In the genomic region with DNA sequence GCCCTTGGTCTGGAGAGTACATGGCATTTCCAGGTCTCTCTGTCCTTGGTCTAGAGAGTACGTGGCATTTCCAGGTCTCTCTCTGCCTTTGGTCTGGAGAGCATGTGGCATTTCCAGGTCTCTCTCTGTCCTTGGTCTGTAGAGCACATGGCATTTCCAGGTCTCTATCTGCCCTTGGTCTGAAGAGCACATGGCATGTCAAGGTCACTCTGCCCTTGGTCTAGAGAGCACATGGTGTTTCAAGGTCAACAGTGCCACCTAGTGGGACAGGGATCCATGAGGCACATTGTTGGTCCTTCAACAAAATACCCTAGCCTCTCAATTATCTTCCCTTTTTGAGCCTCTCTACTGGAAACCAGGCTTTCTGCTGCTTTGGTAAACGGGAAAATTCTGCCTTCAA, we compare ENCODE assay signal across 1 cellular context.
TF ChIP-seq lines count a peak whose summit lies in the region.

No MANE protein-coding gene starts in this region.

TF ChIP-seq in HepG2, 621 proteins besides CTCF, POLR2A, EP300 and RAD21 (continued from another document):
- TF ChIP-seq, protein P1, sequence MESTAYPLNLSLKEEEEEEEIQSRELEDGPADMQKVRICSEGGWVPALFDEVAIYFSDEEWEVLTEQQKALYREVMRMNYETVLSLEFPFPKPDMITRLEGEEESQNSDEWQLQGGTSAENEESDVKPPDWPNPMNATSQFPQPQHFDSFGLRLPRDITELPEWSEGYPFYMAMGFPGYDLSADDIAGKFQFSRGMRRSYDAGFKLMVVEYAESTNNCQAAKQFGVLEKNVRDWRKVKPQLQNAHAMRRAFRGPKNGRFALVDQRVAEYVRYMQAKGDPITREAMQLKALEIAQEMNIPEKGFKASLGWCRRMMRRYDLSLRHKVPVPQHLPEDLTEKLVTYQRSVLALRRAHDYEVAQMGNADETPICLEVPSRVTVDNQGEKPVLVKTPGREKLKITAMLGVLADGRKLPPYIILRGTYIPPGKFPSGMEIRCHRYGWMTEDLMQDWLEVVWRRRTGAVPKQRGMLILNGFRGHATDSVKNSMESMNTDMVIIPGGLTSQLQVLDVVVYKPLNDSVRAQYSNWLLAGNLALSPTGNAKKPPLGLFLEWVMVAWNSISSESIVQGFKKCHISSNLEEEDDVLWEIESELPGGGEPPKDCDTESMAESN (CRISPR knock-in tag; conservative IDR thresholded peaks at IDR 0.05): peak; percentile 64; the same call in 1 of the 2 replicates
- peak; percentile 71 for TF ChIP-seq YEATS4 (CRISPR knock-in tag; IDR thresholded peaks at IDR 0.05; ENCODE audit: borderline replicate concordance)
- TF ChIP-seq SALL1 (CRISPR knock-in tag; IDR thresholded peaks at IDR 0.05): peak; percentile 93
- TF ChIP-seq GATAD1 (CRISPR knock-in tag; IDR thresholded peaks at IDR 0.05): 0 out of 2 replicates have a peak, but pooled peaks have one; percentile 41
- TF ChIP-seq EHMT2 (IDR thresholded peaks at IDR 0.05; ENCODE audit: borderline replicate concordance, low read depth, low read length): no peak; the same call in 1 of the 2 replicates
- peak; percentile 38; the same call in 1 of the 2 replicates for TF ChIP-seq IRF2 (CRISPR knock-in tag; IDR thresholded peaks at IDR 0.05)
- TF ChIP-seq POLR2AphosphoS5 (IDR thresholded peaks at IDR 0.05; ENCODE audit: low read depth, low read length): no peak
- peak; percentile 48; the same call in 1 of the 2 replicates for TF ChIP-seq SMAD1 (CRISPR knock-in tag; IDR thresholded peaks at IDR 0.05; ENCODE audit: borderline replicate concordance, low read depth)
- TF ChIP-seq ZSCAN21 (CRISPR knock-in tag; IDR thresholded peaks at IDR 0.05; ENCODE audit: borderline replicate concordance): peak; percentile 42; the same call in 1 of the 2 replicates
- no peak for TF ChIP-seq HOXA9 (CRISPR knock-in tag; IDR thresholded peaks at IDR 0.05; ENCODE audit: borderline replicate concordance)
- TF ChIP-seq ATF2 (CRISPR knock-in tag; IDR thresholded peaks at IDR 0.05): peak; percentile 64; the same call in 1 of the 2 replicates
- TF ChIP-seq, protein P2, sequence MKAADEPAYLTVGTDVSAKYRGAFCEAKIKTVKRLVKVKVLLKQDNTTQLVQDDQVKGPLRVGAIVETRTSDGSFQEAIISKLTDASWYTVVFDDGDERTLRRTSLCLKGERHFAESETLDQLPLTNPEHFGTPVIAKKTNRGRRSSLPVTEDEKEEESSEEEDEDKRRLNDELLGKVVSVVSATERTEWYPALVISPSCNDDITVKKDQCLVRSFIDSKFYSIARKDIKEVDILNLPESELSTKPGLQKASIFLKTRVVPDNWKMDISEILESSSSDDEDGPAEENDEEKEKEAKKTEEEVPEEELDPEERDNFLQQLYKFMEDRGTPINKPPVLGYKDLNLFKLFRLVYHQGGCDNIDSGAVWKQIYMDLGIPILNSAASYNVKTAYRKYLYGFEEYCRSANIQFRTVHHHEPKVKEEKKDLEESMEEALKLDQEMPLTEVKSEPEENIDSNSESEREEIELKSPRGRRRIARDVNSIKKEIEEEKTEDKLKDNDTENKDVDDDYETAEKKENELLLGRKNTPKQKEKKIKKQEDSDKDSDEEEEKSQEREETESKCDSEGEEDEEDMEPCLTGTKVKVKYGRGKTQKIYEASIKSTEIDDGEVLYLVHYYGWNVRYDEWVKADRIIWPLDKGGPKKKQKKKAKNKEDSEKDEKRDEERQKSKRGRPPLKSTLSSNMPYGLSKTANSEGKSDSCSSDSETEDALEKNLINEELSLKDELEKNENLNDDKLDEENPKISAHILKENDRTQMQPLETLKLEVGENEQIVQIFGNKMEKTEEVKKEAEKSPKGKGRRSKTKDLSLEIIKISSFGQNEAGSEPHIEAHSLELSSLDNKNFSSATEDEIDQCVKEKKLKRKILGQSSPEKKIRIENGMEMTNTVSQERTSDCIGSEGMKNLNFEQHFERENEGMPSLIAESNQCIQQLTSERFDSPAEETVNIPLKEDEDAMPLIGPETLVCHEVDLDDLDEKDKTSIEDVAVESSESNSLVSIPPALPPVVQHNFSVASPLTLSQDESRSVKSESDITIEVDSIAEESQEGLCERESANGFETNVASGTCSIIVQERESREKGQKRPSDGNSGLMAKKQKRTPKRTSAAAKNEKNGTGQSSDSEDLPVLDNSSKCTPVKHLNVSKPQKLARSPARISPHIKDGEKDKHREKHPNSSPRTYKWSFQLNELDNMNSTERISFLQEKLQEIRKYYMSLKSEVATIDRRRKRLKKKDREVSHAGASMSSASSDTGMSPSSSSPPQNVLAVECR (CRISPR knock-in tag; IDR thresholded peaks at IDR 0.05; ENCODE audit: borderline replicate concordance): peak; percentile 47; the same call in 1 of the 2 replicates
- no peak for TF ChIP-seq DPF2 (CRISPR knock-in tag; IDR thresholded peaks at IDR 0.05; ENCODE audit: borderline replicate concordance, low read depth)
- no peak for TF ChIP-seq CENPBD1 (CRISPR knock-in tag; IDR thresholded peaks at IDR 0.05; ENCODE audit: borderline replicate concordance, low read depth)
- TF ChIP-seq ZNF430 (CRISPR knock-in tag; IDR thresholded peaks at IDR 0.05): no peak
- peak; percentile 77 for TF ChIP-seq HNF4A (CRISPR knock-in tag; IDR thresholded peaks at IDR 0.05)
- TF ChIP-seq ZNF512B (CRISPR knock-in tag; IDR thresholded peaks at IDR 0.05; ENCODE audit: borderline replicate concordance): no peak
- TF ChIP-seq POGZ (CRISPR knock-in tag; IDR thresholded peaks at IDR 0.05): peak; percentile 95
- TF ChIP-seq BRCA1 (CRISPR knock-in tag; IDR thresholded peaks at IDR 0.05): no peak
- no peak; the same call in 1 of the 2 replicates for TF ChIP-seq TBX2 (CRISPR knock-in tag; IDR thresholded peaks at IDR 0.05; ENCODE audit: borderline replicate concordance)
- TF ChIP-seq ZNF747 (CRISPR knock-in tag; IDR thresholded peaks at IDR 0.05; ENCODE audit: borderline replicate concordance): 0 out of 2 replicates have a peak, but pooled peaks have one; percentile 10
